In the genomic region with DNA sequence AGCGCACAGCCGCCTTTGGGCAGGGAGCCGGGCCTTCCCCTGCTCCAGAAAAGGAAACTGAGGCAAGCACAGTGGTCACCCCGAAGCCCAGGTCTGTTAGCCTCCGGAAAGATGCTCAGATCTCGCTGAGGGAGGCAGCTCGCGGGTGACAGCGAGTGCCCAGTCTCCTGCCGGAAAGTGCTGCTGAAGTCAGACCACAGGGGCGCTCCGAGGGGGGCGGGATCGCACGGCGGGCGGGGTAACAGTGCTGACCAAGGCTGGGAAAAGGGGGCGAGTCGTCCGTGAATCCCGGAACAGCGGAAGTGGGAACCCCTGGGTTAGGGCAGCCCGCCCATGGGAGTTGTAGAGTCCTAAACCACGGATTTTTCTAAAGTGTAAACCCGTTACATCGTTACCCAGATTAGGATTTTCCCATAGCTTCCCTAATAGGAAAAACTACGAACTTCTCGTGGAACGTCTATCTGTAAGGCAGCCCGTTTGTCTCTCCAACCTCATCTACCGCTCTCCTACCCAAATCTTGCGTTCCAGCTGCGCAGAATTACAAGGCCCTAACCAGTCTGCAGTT, we compare ENCODE assay signal across 8 cellular contexts. TPM values are rescaled to one million over a fixed set of nuclear protein-coding genes. Genes with fewer than 3 reads are reported as not detected.
DNase-seq lines count a peak whose midpoint lies in the region; ATAC-seq and TF ChIP-seq lines count a peak whose summit lies in the region.

No MANE protein-coding gene starts in this region.

- peaks cover 17% of the 10 kb centered on the region for H3K36me3 Mint-ChIP-seq in T-helper 2 cell treated with Interferon-gamma antibody and Interleukin-4, amounts not matched to agents 5 μg/mL and 100 μg/mL, for 36 hours (ENCODE audit: low read depth)

- ATAC-seq in GM19467 (IDR thresholded peaks at IDR 0.05; ENCODE audit: unreplicated experiment) (peak; percentile 24), HG03565 (IDR thresholded peaks at IDR 0.05; ENCODE audit: unreplicated experiment) (peak; percentile 11), left lung (peak; percentile 69)

- intact Hi-C loops in left lung (cut with DNase I): no loop called here

- DNase-seq in Daoy (ENCODE audit: low read depth) (peak; percentile 76), dermis blood vessel endothelial cell (peak; percentile 66), left lung (peak; percentile 58 to 87), NCI-H1694 treated with DMSO at 0.1 percent for 48 hours (lab: John Stamatoyannopoulos, UW) (no peak)
- peak; percentile 40 for DNase-seq in T-helper 2 cell treated with Interferon-gamma antibody and Interleukin-4, amounts not matched to agents 5 μg/mL and 100 μg/mL, for 36 hours (ENCODE audit: low spot score)
- DNase-seq in stimulated activated CD4-positive, alpha-beta T cell treated with anti-CD3 and anti-CD28 coated beads, TNF-alpha, amount 100 ng/mL, for 24 hours (ENCODE audit: low read depth in 3 of 3): peak in 2 of 3 experiments; percentile 10 to 44

- peaks cover 0 to 15% of the 10 kb centered on the region in 2 donors for H3K36me3 ChIP-seq in left lung

- H3K27me3 Mint-ChIP-seq in T-helper 2 cell treated with Interferon-gamma antibody and Interleukin-4, amounts not matched to agents 5 μg/mL and 100 μg/mL, for 36 hours (ENCODE audit: low read depth): no peaks in the 10 kb centered on the region

- no peaks in the 10 kb centered on the region for H3K27me3 ChIP-seq in left lung

- peak overlapping the region; percentile 75 for H3K27ac Mint-ChIP-seq in T-helper 2 cell treated with Interferon-gamma antibody and Interleukin-4, amounts not matched to agents 5 μg/mL and 100 μg/mL, for 36 hours

- peak overlapping the region; percentile 83 to 96 for H3K27ac ChIP-seq in left lung

- peaks cover 3 to 20% of the 10 kb centered on the region in 2 donors for H3K4me1 ChIP-seq in left lung

- peak overlapping the region; percentile 89 to 95 for H3K4me3 ChIP-seq in left lung

- H3K9me3 ChIP-seq in left lung: no peaks in the 10 kb centered on the region

- peak overlapping the region; percentile 88 for H3K4me3 Mint-ChIP-seq in T-helper 2 cell treated with Interferon-gamma antibody and Interleukin-4, amounts not matched to agents 5 μg/mL and 100 μg/mL, for 36 hours

- no peak for TF ChIP-seq CTCF in left lung (IDR thresholded peaks at IDR 0.05)

- peaks cover 19% of the 10 kb centered on the region for H3K4me1 Mint-ChIP-seq in T-helper 2 cell treated with Interferon-gamma antibody and Interleukin-4, amounts not matched to agents 5 μg/mL and 100 μg/mL, for 36 hours (ENCODE audit: low read depth)

- H3K9me3 Mint-ChIP-seq in T-helper 2 cell treated with Interferon-gamma antibody and Interleukin-4, amounts not matched to agents 5 μg/mL and 100 μg/mL, for 36 hours: no peaks in the 10 kb centered on the region

RNA-seq across cellular contexts. Expression of gene VPS16, which starts 0.5 kb away (rescaled TPM):
- total RNA-seq in Daoy (2014; rRNA removed; shearing (Covaris generic)): 29.8 and 30.9 TPM in 2 replicates
- total RNA-seq in dermis blood vessel endothelial cell (51.6 and 52.4 TPM in 2 replicates), left lung (10 to 100 TPM; 38.6 to 42.7 TPM)

RNA-seq across cellular contexts. Expression of gene PCED1A, which starts 0.6 kb away (rescaled TPM):
- total RNA-seq in Daoy (2014; rRNA removed; shearing (Covaris generic)): 13.9 and 15.9 TPM in 2 replicates
- total RNA-seq in dermis blood vessel endothelial cell: 19.8 and 42.2 TPM in 2 replicates
- 10 to 100 TPM; 34.3 to 39.2 TPM for total RNA-seq in left lung

RNA-seq across cellular contexts. Expression of gene TMEM239, which starts 24.9 kb away (rescaled TPM):
- total RNA-seq in Daoy (2014; rRNA removed; shearing (Covaris generic)): not detected in 2 replicates
- not detected in 2 replicates for total RNA-seq in dermis blood vessel endothelial cell
- total RNA-seq in left lung: not detected

RNA-seq across cellular contexts. Expression of gene C20orf141, which starts 26.3 kb away (rescaled TPM):
- total RNA-seq in Daoy (2014; rRNA removed; shearing (Covaris generic)): not detected in 2 replicates
- not detected in 2 replicates for total RNA-seq in dermis blood vessel endothelial cell
- not detected for total RNA-seq in left lung

RNA-seq across cellular contexts. Expression of gene PTPRA, which starts 32.2 kb away (rescaled TPM):
- 11.0 and 12.2 TPM in 2 replicates for total RNA-seq in Daoy (2014; rRNA removed; shearing (Covaris generic))
- total RNA-seq in dermis blood vessel endothelial cell (27.9 and 37.1 TPM in 2 replicates), left lung (10 to 100 TPM; 51.0 to 54.0 TPM)

Comparison
In these comparisons a context has a peak if more than half of its experiments do, and no peak if none do; other contexts are left out.
1. ATAC-seq: peak in every context shown above with its lines; median percentile 69 in left lung; 24 in GM19467; 11 in HG03565.